ENCODE assay signal across 23 cellular contexts in genomic region chr1:16119504-16119903, GRCh38. TPM values are rescaled to one million over a fixed set of nuclear protein-coding genes. Genes with fewer than 3 reads are reported as not detected.
"Had no signal": no experiment of that assay in that cellular context is flagged by ENCODE, and none has a peak within 500 bp of the region (broad histone marks: within the 10 kb centered on the region; RNA-seq: fewer than 3 reads in every experiment).

No MANE protein-coding gene starts in this region.

- H3K27me3 ChIP-seq: ascending aorta, gastrocnemius medialis had no signal

- H3K27ac Mint-ChIP-seq: activated CD4-positive, alpha-beta T cell treated with anti-CD3 and anti-CD28 coated beads, Interleukin-2, amount 10 ng/mL, durations not matched to agents 7 days and 5 days; activated naive CD4-positive, alpha-beta T cell treated with anti-CD3 and anti-CD28 coated beads, Interleukin-2, amount 10 ng/mL, durations not matched to agents 7 days and 5 days; progenitor cell of endocrine pancreas had no signal

- H3K4me1 ChIP-seq: ascending aorta, gastrocnemius medialis had no signal

- H3K9me3 Mint-ChIP-seq: activated CD4-positive, alpha-beta T cell treated with anti-CD3 and anti-CD28 coated beads, Interleukin-2, amount 10 ng/mL, durations not matched to agents 7 days and 5 days; activated naive CD4-positive, alpha-beta T cell treated with anti-CD3 and anti-CD28 coated beads, Interleukin-2, amount 10 ng/mL, durations not matched to agents 7 days and 5 days; activated T-cell treated with anti-CD3 and anti-CD28 coated beads, Interleukin-2, amount 50 U/mL, for 4 hours; immature natural killer cell; nephron had no signal

- H3K27ac ChIP-seq: ascending aorta, gastrocnemius medialis had no signal

- H3K36me3 ChIP-seq: gastrocnemius medialis had no signal

- ATAC-seq: activated CD4-positive, CD25-positive, alpha-beta regulatory T cell treated with anti-CD3 and anti-CD28 coated beads, Interleukin-2, amount 50 U/mL, for 24 hours; activated T-cell treated with anti-CD3 and anti-CD28 coated beads, Interleukin-2, amount 50 U/mL, for 4 hours; esophagus mucosa; gastrocnemius medialis had no signal

- H3K9me3 ChIP-seq: ascending aorta, gastrocnemius medialis had no signal

- H3K4me3 Mint-ChIP-seq: activated CD4-positive, alpha-beta T cell treated with anti-CD3 and anti-CD28 coated beads, Interleukin-2, amount 10 ng/mL, durations not matched to agents 7 days and 5 days; activated naive CD4-positive, alpha-beta T cell treated with anti-CD3 and anti-CD28 coated beads, Interleukin-2, amount 10 ng/mL, durations not matched to agents 7 days and 5 days; activated T-cell treated with anti-CD3 and anti-CD28 coated beads, Interleukin-2, amount 50 U/mL, for 4 hours; immature natural killer cell; nephron had no signal

- H3K4me1 Mint-ChIP-seq: activated naive CD4-positive, alpha-beta T cell treated with anti-CD3 and anti-CD28 coated beads, Interleukin-2, amount 10 ng/mL, durations not matched to agents 7 days and 5 days had no signal

- DNase-seq: activated CD4-positive, alpha-beta T cell treated with anti-CD3 and anti-CD28 coated beads, Interleukin-2, amount 10 ng/mL, durations not matched to agents 7 days and 5 days; activated CD8-positive, alpha-beta memory T cell treated with anti-CD3 and anti-CD28 coated beads, Interleukin-2, amount 50 U/mL, for 4 hours; activated naive CD4-positive, alpha-beta T cell treated with anti-CD3 and anti-CD28 coated beads, Interleukin-2, amount 10 ng/mL, durations not matched to agents 7 days and 5 days; activated T-cell treated with anti-CD3 and anti-CD28 coated beads, Interleukin-2, amount 50 U/mL, for 4 hours; cortex of kidney; effector CD4-positive, alpha-beta T cell; gastrocnemius medialis; immature natural killer cell; stimulated activated CD4-positive, alpha-beta T cell treated with anti-CD3 and anti-CD28 coated beads, Interleukin-12 subunit alpha, Interleukin-12 subunit beta, amount 100 ng/mL, for 4 hours; stimulated activated CD4-positive, alpha-beta T cell treated with anti-CD3 and anti-CD28 coated beads, Interleukin-1b, Interleukin-23, amount 100 ng/mL, for 48 hours; stimulated activated CD8-positive, alpha-beta memory T cell treated with anti-CD3 and anti-CD28 coated beads, Interleukin-4, amount 100 ng/mL, for 48 hours; stimulated activated naive CD4-positive, alpha-beta T cell; T1000 had no signal

- H3K36me3 Mint-ChIP-seq: activated naive CD4-positive, alpha-beta T cell treated with anti-CD3 and anti-CD28 coated beads, Interleukin-2, amount 10 ng/mL, durations not matched to agents 7 days and 5 days had no signal

- H3K27me3 Mint-ChIP-seq: activated CD4-positive, alpha-beta T cell treated with anti-CD3 and anti-CD28 coated beads, Interleukin-2, amount 10 ng/mL, durations not matched to agents 7 days and 5 days; progenitor cell of endocrine pancreas had no signal

- H3K4me3 ChIP-seq: ascending aorta, gastrocnemius medialis had no signal

RNA-seq across cellular contexts. Expression of gene EPHA2, which starts 36.4 kb away (rescaled TPM):
- total RNA-seq: activated CD4-positive, alpha-beta T cell treated with anti-CD3 and anti-CD28 coated beads, Interleukin-2, amount 10 ng/mL, durations not matched to agents 7 days and 5 days; T-helper 1 cell treated with Interleukin-12 subunit alpha and Interleukin-12 subunit beta and Interleukin-4 antibody, amounts not matched to agents 30 ng/mL and 1 ng/mL, for 36 hours had no signal
- polyA plus RNA-seq: immature natural killer cell had no signal

RNA-seq across cellular contexts. Expression of gene FAM131C, which starts 46.1 kb away (rescaled TPM):
- total RNA-seq: gastrocnemius medialis, liver, mesenteric fat pad, omental fat pad, urinary bladder had no signal
- polyA plus RNA-seq: immature natural killer cell had no signal
